19 cellular contexts compared by ENCODE assay signal in the genomic region with DNA sequence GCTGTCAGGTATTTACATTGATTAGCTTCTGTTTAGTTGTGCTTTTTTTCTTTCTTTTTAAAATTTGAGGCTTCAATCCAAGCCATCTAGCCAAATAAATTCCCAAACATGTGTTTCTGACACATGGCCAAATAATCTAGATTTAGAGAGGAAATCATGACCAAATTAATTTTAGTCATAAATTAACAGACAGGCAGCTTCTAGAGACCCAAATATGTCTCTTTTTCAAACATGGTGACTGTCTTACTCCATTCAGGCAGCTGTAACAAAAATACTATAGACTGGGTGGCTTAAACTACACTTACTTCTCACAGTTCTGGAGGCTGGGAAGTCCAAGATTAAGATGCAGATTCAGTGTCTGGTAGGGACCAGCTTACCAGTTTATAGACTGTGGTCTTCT. TPM values are rescaled to one million over a fixed set of nuclear protein-coding genes. Genes with fewer than 3 reads are reported as not detected.
A peak's percentile ranks its signal among the peaks of the same experiment; 100 is the strongest.
DNase-seq lines count a peak whose midpoint lies in the region; ATAC-seq and TF ChIP-seq lines count a peak whose summit lies in the region.
"Had no signal": no experiment of that assay in that cellular context is flagged by ENCODE, and none has a peak within 500 bp of the region (broad histone marks: within the 10 kb centered on the region; RNA-seq: fewer than 3 reads in every experiment).

No MANE protein-coding gene starts in this region.

- H3K9ac ChIP-seq in HCT116 (ENCODE audit: low read length) (no peak overlapping the region), neuronal stem cell (ENCODE audit: low read depth, low read length, poor library complexity) (no peak overlapping the region)
- H3K9ac ChIP-seq: BLaER1 had no signal

- no peaks in the 10 kb centered on the region for H3K27me3 ChIP-seq in HCT116 (ENCODE audit: insufficient read depth, low read length)
- H3K27me3 ChIP-seq in neuronal stem cell (ENCODE audit: control insufficient read depth in 3 of 3, insufficient read depth in 3 of 3, low read depth in 1 of 3, low read length in 3 of 3) = no peaks in the 10 kb centered on the region
- H3K27me3 ChIP-seq: BLaER1 had no signal

- ATAC-seq in HCT116 = no peak
- no peak for ATAC-seq in HG03135 (IDR thresholded peaks at IDR 0.05; ENCODE audit: unreplicated experiment)
- ATAC-seq: CD8-positive, alpha-beta T cell; GM12878; GM23338 had no signal

- H3K14ac ChIP-seq in neuronal stem cell (ENCODE audit: low read length) = no peak overlapping the region

- H3K9me2 ChIP-seq in HCT116 (ENCODE audit: insufficient read depth) = no peaks in the 10 kb centered on the region

- no TSS peak for BruUV-seq in HCT116 (replicated peaks; lab: Mats Ljungman, UMichigan)

- no peak overlapping the region for H3K18ac ChIP-seq in neuronal stem cell (ENCODE audit: low read length)

- no peak overlapping the region for H4K91ac ChIP-seq in neuronal stem cell (ENCODE audit: low read depth, low read length, poor library complexity)

- H3K27ac ChIP-seq in HCT116 (ENCODE audit: low read depth, low read length) = no peak overlapping the region
- no peak overlapping the region for H3K27ac ChIP-seq in neuronal stem cell (replicated peaks; ENCODE audit: low read length)
- H3K27ac ChIP-seq: 22Rv1, BLaER1, C4-2B had no signal

- H2BK120ac ChIP-seq in neuronal stem cell (ENCODE audit: low read depth, low read length) = no peak overlapping the region

- H4K8ac ChIP-seq in neuronal stem cell (ENCODE audit: low read depth, low read length) = no peak overlapping the region

- H3K23ac ChIP-seq in neuronal stem cell (ENCODE audit: low read depth, low read length, poor library complexity) = no peak overlapping the region

- peak; percentile 17 for DNase-seq in activated CD4-positive, alpha-beta T cell treated with anti-CD3 and anti-CD28 coated beads, Interleukin-2, amount 10 ng/mL, durations not matched to agents 24 days and 14 days
- no peak for DNase-seq in activated CD4-positive, alpha-beta T cell treated with anti-CD3 and anti-CD28 coated beads for 4 hours
- DNase-seq in HCT116 (ENCODE audit: low read depth, low spot score) (no peak), cerebellar cortex (ENCODE audit: low spot score) (peak; percentile 54), neuronal stem cell (ENCODE audit: low spot score) (no peak)
- DNase-seq: Caco-2; CD4-positive, CD25-positive, alpha-beta regulatory T cell; CD8-positive, alpha-beta T cell; DMS153; DND-41; GDM1 had no signal

- H3K4me3 Mint-ChIP-seq in activated CD4-positive, alpha-beta T cell treated with anti-CD3 and anti-CD28 coated beads, Interleukin-2, amount 10 ng/mL, durations not matched to agents 24 days and 14 days = no peak overlapping the region
- H3K4me3 Mint-ChIP-seq: B cell; CD4-positive, CD25-positive, alpha-beta regulatory T cell; CD8-positive, alpha-beta T cell; GM23338 had no signal

- no peak overlapping the region for H3K4me2 ChIP-seq in HCT116 (ENCODE audit: low read length)
- H3K4me2 ChIP-seq in neuronal stem cell (ENCODE audit: insufficient read depth, low read length, poor library complexity, severe bottlenecking) = no peak overlapping the region
- H3K4me2 ChIP-seq: BLaER1, GM23338 had no signal

- H3K4me3 ChIP-seq in HCT116 (replicated peaks in 1 of 2; ENCODE audit: low read depth in 1 of 2, low read length in 2 of 2) (no peak overlapping the region), neuronal stem cell (ENCODE audit: low read length in 2 of 2) (no peak overlapping the region)
- H3K4me3 ChIP-seq: BLaER1, GM12878, GM23338, HAP-1 had no signal

- peaks cover 10% of the 10 kb centered on the region for H3K4me1 Mint-ChIP-seq in activated CD4-positive, alpha-beta T cell treated with anti-CD3 and anti-CD28 coated beads, Interleukin-2, amount 10 ng/mL, durations not matched to agents 24 days and 14 days

- TF ChIP-seq CTCF in HCT116 (IDR thresholded peaks at IDR 0.05 in 2 of 3, conservative IDR thresholded peaks at IDR 0.05 in 1 of 3; ENCODE audit: borderline replicate concordance in 1 of 3, insufficient read depth in 1 of 3, low read depth in 2 of 3, low read length in 2 of 3) = no peak

- H2AFZ ChIP-seq in HCT116 (ENCODE audit: low read depth, low read length, poor library complexity, severe bottlenecking) (peak overlapping the region; percentile 57), neuronal stem cell (ENCODE audit: low read length) (no peak overlapping the region)
- H2AFZ ChIP-seq: GM23338 had no signal

- CTCF ChIA-PET in HCT116 (lab: Charles Lee) = no interaction called here

- H3K4me1 ChIP-seq in HCT116 (ENCODE audit: control insufficient read depth in 1 of 2, insufficient read depth in 2 of 2, low read length in 2 of 2) = peaks cover 0 to 5% of the 10 kb centered on the region in 2 experiments; a peak in 1 of 4 replicates
- no peaks in the 10 kb centered on the region for H3K4me1 ChIP-seq in neuronal stem cell (ENCODE audit: control insufficient read depth in 2 of 2, insufficient read depth in 1 of 2, low read depth in 1 of 2, low read length in 2 of 2)
- H3K4me1 ChIP-seq: BLaER1, Caco-2 had no signal

- TF ChIP-seq POLR2A in HCT116 (IDR thresholded peaks at IDR 0.05; ENCODE audit: borderline replicate concordance, extremely low read depth, insufficient read depth, insufficient read length) = no peak

- peaks cover 8% of the 10 kb centered on the region for H3K9me3 Mint-ChIP-seq in activated CD4-positive, alpha-beta T cell treated with anti-CD3 and anti-CD28 coated beads, Interleukin-2, amount 10 ng/mL, durations not matched to agents 24 days and 14 days
- H3K9me3 Mint-ChIP-seq: GM23338 had no signal

- no peaks in the 10 kb centered on the region for H3K79me2 ChIP-seq in HCT116 (ENCODE audit: insufficient read depth, low read length)

- H2BK12ac ChIP-seq in neuronal stem cell (ENCODE audit: low read length) = no peak overlapping the region

- POLR2A ChIA-PET in HCT116 (lab: Charles Lee) = no interaction called here

- no peaks in the 10 kb centered on the region for H4K20me1 ChIP-seq in HCT116 (ENCODE audit: insufficient read depth)
- H4K20me1 ChIP-seq: BLaER1 had no signal

- no peak overlapping the region for H2BK15ac ChIP-seq in neuronal stem cell (ENCODE audit: low read length)

- H2BK5ac ChIP-seq in neuronal stem cell (ENCODE audit: low read length) = no peak overlapping the region

- no peaks in the 10 kb centered on the region for H3K36me3 Mint-ChIP-seq in activated CD4-positive, alpha-beta T cell treated with anti-CD3 and anti-CD28 coated beads, Interleukin-2, amount 10 ng/mL, durations not matched to agents 24 days and 14 days (ENCODE audit: low read depth)
- H3K36me3 Mint-ChIP-seq: CD4-positive, CD25-positive, alpha-beta regulatory T cell; CD8-positive, alpha-beta T cell had no signal

- no peak for TF ChIP-seq RAD21 in HCT116 (IDR thresholded peaks at IDR 0.05; ENCODE audit: low read depth)

- intact Hi-C loops in activated CD4-positive, alpha-beta T cell treated with anti-CD3 and anti-CD28 coated beads, Interleukin-2, amount 10 ng/mL, durations not matched to agents 24 days and 14 days (cut with micrococcal nuclease) = no loop called here
- intact Hi-C loops in HCT116 (cut with micrococcal nuclease) = no loop called here

- H3K27ac Mint-ChIP-seq in activated CD4-positive, alpha-beta T cell treated with anti-CD3 and anti-CD28 coated beads, Interleukin-2, amount 10 ng/mL, durations not matched to agents 24 days and 14 days = no peak overlapping the region
- H3K27ac Mint-ChIP-seq: B cell; CD4-positive, CD25-positive, alpha-beta regulatory T cell; CD8-positive, alpha-beta T cell; GM23338 had no signal

- H3K9me3 ChIP-seq in HCT116 (ENCODE audit: control insufficient read depth in 1 of 2, insufficient read depth in 1 of 2, low read depth in 1 of 2, low read length in 2 of 2) = no peaks in the 10 kb centered on the region
- H3K9me3 ChIP-seq in neuronal stem cell (replicated peaks in 1 of 2; ENCODE audit: control insufficient read depth in 2 of 2, insufficient read depth in 1 of 2, low read depth in 1 of 2, low read length in 2 of 2) = no peaks in the 10 kb centered on the region
- H3K9me3 ChIP-seq: BLaER1, Caco-2, HAP-1 had no signal

- H3K79me1 ChIP-seq in neuronal stem cell (ENCODE audit: low read depth, low read length) = no peaks in the 10 kb centered on the region

- no peaks in the 10 kb centered on the region for H3K36me3 ChIP-seq in HCT116 (ENCODE audit: control insufficient read depth in 1 of 2, insufficient read depth in 2 of 2, low read length in 2 of 2)
- H3K36me3 ChIP-seq in neuronal stem cell (replicated peaks in 1 of 2; ENCODE audit: control insufficient read depth in 2 of 2, insufficient read depth in 2 of 2, low read length in 2 of 2) = no peaks in the 10 kb centered on the region
- H3K36me3 ChIP-seq: BLaER1, HAP-1 had no signal

- no peak overlapping the region for H3K4ac ChIP-seq in neuronal stem cell (ENCODE audit: low read length)

- no peak overlapping the region for H2AK5ac ChIP-seq in neuronal stem cell (ENCODE audit: low read depth, low read length)

- H3K27me3 Mint-ChIP-seq in activated CD4-positive, alpha-beta T cell treated with anti-CD3 and anti-CD28 coated beads, Interleukin-2, amount 10 ng/mL, durations not matched to agents 24 days and 14 days = peaks cover 3% of the 10 kb centered on the region

- RAD21 ChIA-PET in HCT116 (lab: Charles Lee; ENCODE audit: low non-redundant PET in 1 of 2, low total read pairs in 2 of 2, uncharacterized antibody in 2 of 2, unreplicated experiment in 2 of 2) = no interaction called here

TF ChIP-seq in HCT116, 20 proteins besides CTCF, POLR2A, EP300 and RAD21 (continues in another document):
- TF ChIP-seq JUND (IDR thresholded peaks at IDR 0.05) = no peak
- TF ChIP-seq, protein P1, sequence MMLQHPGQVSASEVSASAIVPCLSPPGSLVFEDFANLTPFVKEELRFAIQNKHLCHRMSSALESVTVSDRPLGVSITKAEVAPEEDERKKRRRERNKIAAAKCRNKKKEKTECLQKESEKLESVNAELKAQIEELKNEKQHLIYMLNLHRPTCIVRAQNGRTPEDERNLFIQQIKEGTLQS (IDR thresholded peaks at IDR 0.05) = no peak
- no peak for TF ChIP-seq CEBPB (IDR thresholded peaks at IDR 0.05; ENCODE audit: low read depth)

RNA-seq across cellular contexts. Expression of a gene that starts 23.2 kb away (rescaled TPM):
- total RNA-seq in activated CD4-positive, alpha-beta T cell treated with anti-CD3 and anti-CD28 coated beads, Interleukin-2, amount 10 ng/mL, durations not matched to agents 24 days and 14 days = 34.1 and 37.4 TPM in 2 replicates
- 43.8 TPM for total RNA-seq in HCT116 (2021; ENCODE audit: unreplicated experiment)
- polyA plus RNA-seq in HCT116 (2012) = 13.1 and 19.2 TPM in 2 replicates
- 33.1 TPM for polyA plus RNA-seq in neuronal stem cell (2013, experiment 1 of 2)
- polyA plus RNA-seq in neuronal stem cell (2013, experiment 2 of 2) = 33.9 TPM

Comparison
In these comparisons a context has a peak if more than half of its experiments do, and no peak if none do; other contexts are left out.
1. DNase-seq: peak in activated CD4-positive, alpha-beta T cell treated with anti-CD3 and anti-CD28 coated beads, Interleukin-2, amount 10 ng/mL, durations not matched to agents 24 days and 14 days (single experiment) and cerebellar cortex (single experiment); none in activated CD4-positive, alpha-beta T cell treated with anti-CD3 and anti-CD28 coated beads for 4 hours (0 of 2), HCT116 (single experiment) and neuronal stem cell (single experiment).